8 cellular contexts compared by ENCODE assay signal in the genomic region with DNA sequence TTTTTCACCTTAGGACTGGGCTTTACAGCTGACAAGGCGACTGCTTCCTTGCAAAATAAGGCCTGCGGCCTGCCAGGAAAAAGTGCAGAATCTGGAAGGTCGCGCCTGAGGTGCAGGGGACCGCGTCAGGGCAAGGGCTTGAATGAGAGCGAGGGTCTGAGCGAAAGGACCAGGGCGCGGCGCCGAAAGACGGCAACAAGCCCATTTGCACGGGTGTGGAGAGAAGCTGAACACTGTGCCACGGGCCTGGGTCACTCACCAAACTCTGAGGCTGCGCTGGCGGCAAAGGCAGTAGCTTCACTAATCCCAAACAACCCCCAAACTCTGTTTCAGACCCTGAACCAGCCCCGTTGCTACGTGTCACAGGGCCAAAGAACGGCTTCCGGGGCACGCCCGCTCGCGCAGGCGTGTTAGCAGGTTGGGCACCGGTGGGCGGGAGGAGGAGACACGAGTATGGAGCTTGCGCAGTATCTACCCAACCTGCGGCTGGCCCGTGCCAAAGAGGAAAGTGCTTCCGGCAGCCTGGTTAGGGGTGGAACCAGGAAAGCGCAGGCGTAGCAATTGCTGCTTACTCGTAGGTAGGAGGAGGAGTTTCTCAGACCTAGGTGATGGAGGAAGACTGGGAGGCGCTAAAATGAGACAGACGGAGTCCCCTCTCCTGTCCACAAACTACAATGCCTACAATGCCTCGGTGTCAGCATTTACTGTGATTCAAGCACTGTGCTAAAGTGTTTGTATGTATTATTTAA. TPM values are rescaled to one million over a fixed set of nuclear protein-coding genes. Genes with fewer than 3 reads are reported as not detected.
A peak's percentile ranks its signal among the peaks of the same experiment; 100 is the strongest.
DNase-seq lines count a peak whose midpoint lies in the region; ATAC-seq, FAIRE-seq and TF ChIP-seq lines count a peak whose summit lies in the region.

Gene KCTD16, plus strand, starts transcription at position 598 of the 749 bp plus-strand sequence.
Gene YIPF5, minus strand, starts transcription at position 384 of the 749 bp plus-strand sequence. CDS start 704 bp downstream, outside the sequence.

- H3K9me3 ChIP-seq in HUES48 (ENCODE audit: control insufficient read depth, insufficient read depth, low read length) (no peaks in the 10 kb centered on the region), NT2/D1 (ENCODE audit: insufficient read depth, low read length) (no peaks in the 10 kb centered on the region)

- H3K27ac ChIP-seq in HUES48 (ENCODE audit: low read depth, low read length): peak within 1 kb of the TSS; percentile 84

- peaks cover 20% of the 10 kb centered on the region for H3K4me1 Mint-ChIP-seq in Calu3 (ENCODE audit: low read depth, unreplicated experiment)

- intact Hi-C loops in Calu3 (cut with micrococcal nuclease; ENCODE audit: unreplicated experiment): loop anchor here (1.0 kb wide), 1 partner anchor 1812 kb away; no protein-coding TSS in a partner anchor

- H3K9ac ChIP-seq in HUES48 (ENCODE audit: low read depth, low read length) (peak within 1 kb of the TSS; percentile 85), NT2/D1 (ENCODE audit: insufficient read length, low read depth) (peak within 1 kb of the TSS; percentile 94)

- peaks cover 15% of the 10 kb centered on the region for H3K36me3 Mint-ChIP-seq in Calu3 (ENCODE audit: insufficient read depth, unreplicated experiment)

- peaks cover 35% of the 10 kb centered on the region for H3K36me3 ChIP-seq in HUES48 (ENCODE audit: control insufficient read depth, insufficient read depth, low read length)
- peaks cover 29% of the 10 kb centered on the region for H3K36me3 ChIP-seq in NT2/D1 (ENCODE audit: insufficient read depth, insufficient read length, low read length)

- peak; percentile 100 for ATAC-seq in GM21423 (IDR thresholded peaks at IDR 0.05; ENCODE audit: unreplicated experiment)

- no peaks in the 10 kb centered on the region for H3K27me3 Mint-ChIP-seq in Calu3 (ENCODE audit: unreplicated experiment)

- H3K4me1 ChIP-seq in HUES48 (ENCODE audit: control insufficient read depth, insufficient read depth, low read length): peaks cover 3% of the 10 kb centered on the region
- H3K4me1 ChIP-seq in NT2/D1 (ENCODE audit: insufficient read depth, insufficient read length): no peaks in the 10 kb centered on the region

- no peaks in the 10 kb centered on the region for H3K9me3 Mint-ChIP-seq in Calu3 (ENCODE audit: low read depth, unreplicated experiment)

- H3K4me3 ChIP-seq in HUES48 (ENCODE audit: low read depth, low read length): peak within 1 kb of the TSS; percentile 98
- H3K4me3 ChIP-seq in NT2/D1 (ENCODE audit: insufficient read length, low read depth): peak within 1 kb of the TSS; percentile 96

- peak; percentile 97 for DNase-seq in Calu3
- DNase-seq in NT2/D1 (ENCODE audit: low read depth, low spot score): peak; percentile 89
- peak; percentile 94 for DNase-seq in activated CD8-positive, alpha-beta memory T cell treated with anti-CD3 and anti-CD28 coated beads, Interleukin-2, amount 50 U/mL, for 24 hours (ENCODE audit: extremely low read depth)
- peak; percentile 95 for DNase-seq in mesenteric fat pad (ENCODE audit: low spot score)
- DNase-seq in stimulated activated CD8-positive, alpha-beta memory T cell treated with anti-CD3 and anti-CD28 coated beads, Interleukin-15, amount 100 ng/mL, for 1 hour (ENCODE audit: low read depth): peak; percentile 94

- FAIRE-seq in endometrium (lab: Jason Lieb, UNC): peak; percentile 97

- TF ChIP-seq CTCF in Calu3 (IDR thresholded peaks at IDR 0.05; ENCODE audit: unreplicated experiment): no peak

- H3K4me3 Mint-ChIP-seq in Calu3 (ENCODE audit: low read depth, unreplicated experiment): peak within 1 kb of the TSS; percentile 87

- no TSS peak for BruUV-seq in Calu3 (replicated peaks; lab: Mats Ljungman, UMichigan)

- H3K27me3 ChIP-seq in HUES48 (ENCODE audit: control insufficient read depth, insufficient read depth, low read length): no peaks in the 10 kb centered on the region
- no peaks in the 10 kb centered on the region for H3K27me3 ChIP-seq in NT2/D1 (ENCODE audit: insufficient read depth, insufficient read length)

- CTCF ChIA-PET in Calu3 (lab: Charles Lee): interaction anchor here (0.9 to 1.7 kb wide), 6 partner anchors 9 to 1718 kb away, joined by 3 to 7 read pairs (median 4); no protein-coding TSS in a partner anchor

- H3K27ac Mint-ChIP-seq in Calu3 (ENCODE audit: unreplicated experiment): peak within 1 kb of the TSS; percentile 85

RNA-seq across cellular contexts. Expression of gene KCTD16, which starts in this region (rescaled TPM):
- total RNA-seq in Calu3 (2022) (0.14 TPM in 1 of 2 replicates, not detected in the other), mesenteric fat pad (0.32 TPM)

RNA-seq across cellular contexts. Expression of gene YIPF5, which starts in this region (rescaled TPM):
- total RNA-seq in Calu3 (2022): 66.6 and 66.9 TPM in 2 replicates
- total RNA-seq in mesenteric fat pad: 49.7 TPM

Comparison
In these comparisons a context has a peak if more than half of its experiments do, and no peak if none do; other contexts are left out.
1. Peak in every context shown above with its lines: DNase-seq, ATAC-seq, H3K4me3 ChIP-seq and H3K27ac ChIP-seq.